11 cellular contexts compared by ENCODE assay signal in genomic region chr12:57138526-57139272, GRCh38. TPM values are rescaled to one million over a fixed set of nuclear protein-coding genes. Genes with fewer than 3 reads are reported as not detected.
DNase-seq lines count a peak whose midpoint lies in the region; ATAC-seq and TF ChIP-seq lines count a peak whose summit lies in the region.
"Had no signal": no experiment of that assay in that cellular context is flagged by ENCODE, and none has a peak within 500 bp of the region (broad histone marks: within the 10 kb centered on the region; RNA-seq: fewer than 3 reads in every experiment).

No MANE protein-coding gene starts in this region.

- peaks cover 30 to 80% (median 62%) of the 10 kb centered on the region in 4 donors for H3K4me1 ChIP-seq in liver (ENCODE audit: control insufficient read depth in 4 of 4, insufficient read depth in 4 of 4, low read length in 3 of 4)

- peaks cover 36% of the 10 kb centered on the region for H3K36me3 Mint-ChIP-seq in chondrocyte (ENCODE audit: low read depth)

- TF ChIP-seq CTCF in chondrocyte (IDR thresholded peaks at IDR 0.05) (no peak), liver (IDR thresholded peaks at IDR 0.05; ENCODE audit: low read depth, low read length, missing input control) (no peak)

- DNase-seq in LHCN-M2 (ENCODE audit: low read depth) (peak; percentile 86), chondrocyte (ENCODE audit: low spot score) (no peak), substantia nigra (lab: John Stamatoyannopoulos, UW) (peak in 10 of 49 donors; percentile 28 to 69 (median 34)), T-helper 2 cell (no peak)
- no peak for DNase-seq in activated T-cell treated with anti-CD3 and anti-CD28 coated beads, Interleukin-2, amount 50 U/mL, for 1 hour
- DNase-seq: stimulated activated CD4-positive, alpha-beta T cell treated with anti-CD3 and anti-CD28 coated beads, Interleukin-4, amount 100 ng/mL, for 4 hours had no signal

- no peak overlapping the region for H3K9ac ChIP-seq in liver (ENCODE audit: low read depth in 1 of 2, low read length in 2 of 2)

- peaks cover 17 to 25% (median 21%) of the 10 kb centered on the region in 4 donors for H3K36me3 ChIP-seq in liver (ENCODE audit: control insufficient read depth in 4 of 4, insufficient read depth in 3 of 4, low read depth in 1 of 4, low read length in 3 of 4)

- H3K27ac ChIP-seq in liver (ENCODE audit: low read depth in 1 of 2, low read length in 2 of 2) (peak overlapping the region; percentile 63 to 93), substantia nigra (ENCODE audit: low read depth, low read length, poor library complexity, severe bottlenecking) (peak overlapping the region; percentile 55)

- H3K4me1 Mint-ChIP-seq in chondrocyte (ENCODE audit: low read depth): peaks cover 79% of the 10 kb centered on the region

- H3K4me3 ChIP-seq in liver (ENCODE audit: low read depth in 1 of 3, low read length in 3 of 3): peak overlapping the region in 1 of 3 donors; percentile 4

- no peak overlapping the region for H3K4me3 Mint-ChIP-seq in chondrocyte (ENCODE audit: unreplicated experiment)

- H3K9me3 ChIP-seq in liver (ENCODE audit: control insufficient read depth in 4 of 4, low read length in 3 of 4): no peaks in the 10 kb centered on the region

- H3K27me3 Mint-ChIP-seq in chondrocyte (ENCODE audit: low read depth): no peaks in the 10 kb centered on the region

- no peak for TF ChIP-seq RAD21 in liver (IDR thresholded peaks at IDR 0.05)

- no peaks in the 10 kb centered on the region for H3K9me3 Mint-ChIP-seq in chondrocyte (ENCODE audit: low read depth)
- H3K9me3 Mint-ChIP-seq: activated T-helper 2 cell treated with anti-CD3 and anti-CD28 coated beads, Interferon-gamma antibody, Interleukin-2, Interleukin-4, amounts not matched to agents 10 μg/mL and 5 μg/mL and 100 μg/mL, durations not matched to agents 14 hours and 24 hours and 36 hours had no signal

- no peak for ATAC-seq in GM19351 (IDR thresholded peaks at IDR 0.05; ENCODE audit: unreplicated experiment)
- ATAC-seq in HG03342 (IDR thresholded peaks at IDR 0.05; ENCODE audit: unreplicated experiment): no peak

- peak overlapping the region; percentile 64 for H3K27ac Mint-ChIP-seq in chondrocyte (ENCODE audit: unreplicated experiment)
- H3K27ac Mint-ChIP-seq: activated T-helper 2 cell treated with anti-CD3 and anti-CD28 coated beads, Interferon-gamma antibody, Interleukin-2, Interleukin-4, amounts not matched to agents 10 μg/mL and 5 μg/mL and 100 μg/mL, durations not matched to agents 14 hours and 24 hours and 36 hours had no signal

- no peaks in the 10 kb centered on the region for H3K27me3 ChIP-seq in liver (ENCODE audit: control insufficient read depth in 4 of 4, insufficient read depth in 4 of 4, low read length in 3 of 4)

- 30% methylated on average over 13 of the region's 13 CpGs for WGBS in liver

TF ChIP-seq in liver, 16 proteins besides CTCF, POLR2A, EP300 and RAD21:
- TF ChIP-seq MAX (IDR thresholded peaks at IDR 0.05) (peak; percentile 92), ZBTB33 (IDR thresholded peaks at IDR 0.05) (peak; percentile 76), HNF4G (IDR thresholded peaks at IDR 0.05) (peak; percentile 98), FOXA2 (IDR thresholded peaks at IDR 0.05) (peak; percentile 17), REST (IDR thresholded peaks at IDR 0.05) (peak; percentile 42), RXRA (IDR thresholded peaks at IDR 0.05) (peak; percentile 94 to 95), FOXA1 (IDR thresholded peaks at IDR 0.05) (no peak), GABPA (IDR thresholded peaks at IDR 0.05 in 1 of 2, conservative IDR thresholded peaks at IDR 0.05 in 1 of 2) (peak in 1 of 2 donors; percentile 20), NR2F2 (IDR thresholded peaks at IDR 0.05) (peak; percentile 91), ATF3 (IDR thresholded peaks at IDR 0.05) (no peak), EGR1 (IDR thresholded peaks at IDR 0.05; ENCODE audit: low read depth in 2 of 2) (peak in 1 of 2 donors; percentile 77), SP1 (IDR thresholded peaks at IDR 0.05) (peak; percentile 89), HNF4A (conservative IDR thresholded peaks at IDR 0.05) (peak; percentile 97 to 98), YY1 (IDR thresholded peaks at IDR 0.05) (peak; percentile 56), JUND (IDR thresholded peaks at IDR 0.05) (peak in 1 of 2 donors; percentile 84), TAF1 (conservative IDR thresholded peaks at IDR 0.05) (no peak)

RNA-seq across cellular contexts. Expression of gene LRP1-AS, which starts 8.7 kb away (rescaled TPM):
- not detected in 2 replicates for total RNA-seq in LHCN-M2 (2014; rRNA removed)
- polyA plus RNA-seq in LHCN-M2 (2012): not detected
- not detected in 3 replicates for total RNA-seq in chondrocyte
- total RNA-seq in liver: not detected
- not detected for polyA plus RNA-seq in liver
- total RNA-seq: activated T-helper 2 cell treated with anti-CD3 and anti-CD28 coated beads, Interferon-gamma antibody, Interleukin-2, Interleukin-4, amounts not matched to agents 10 μg/mL and 5 μg/mL and 100 μg/mL, durations not matched to agents 14 hours and 24 hours and 36 hours; NCI-H460 had no signal

RNA-seq across cellular contexts. Expression of gene LRP1, which starts 10.4 kb away (rescaled TPM):
- total RNA-seq in LHCN-M2 (2014; rRNA removed) (89.0 and 99.6 TPM in 2 replicates), chondrocyte (448 to 583 TPM (median 463 TPM) in 3 replicates), liver (100 to 1,000 TPM; 151 to 375 TPM)
- polyA plus RNA-seq in LHCN-M2 (2012): 191 TPM
- polyA plus RNA-seq in liver: 100 to 1,000 TPM in 1 of 2 donors, 10 to 100 TPM in 1; 87.5 to 127 TPM

RNA-seq across cellular contexts. Expression of gene STAT6, which starts 27.5 kb away (rescaled TPM):
- total RNA-seq in LHCN-M2 (2014; rRNA removed) (82.6 and 89.3 TPM in 2 replicates), chondrocyte (89.4 to 101 TPM (median 94.2 TPM) in 3 replicates), liver (10 to 100 TPM; 27.4 to 54.0 TPM)
- polyA plus RNA-seq in LHCN-M2 (2012): 67.0 TPM
- 10 to 100 TPM; 33.2 to 57.4 TPM for polyA plus RNA-seq in liver

RNA-seq across cellular contexts. Expression of gene NAB2, which starts 49.8 kb away (rescaled TPM):
- total RNA-seq in LHCN-M2 (2014; rRNA removed) (53.8 and 55.9 TPM in 2 replicates), chondrocyte (30.7 to 32.5 TPM (median 31.1 TPM) in 3 replicates), liver (1 to 10 TPM; 3.9 to 10.0 TPM)
- polyA plus RNA-seq in LHCN-M2 (2012): 42.8 TPM
- 1 to 10 TPM; 1.9 to 8.6 TPM for polyA plus RNA-seq in liver
